ENCODE assay signal across 17 cellular contexts in the genomic region with DNA sequence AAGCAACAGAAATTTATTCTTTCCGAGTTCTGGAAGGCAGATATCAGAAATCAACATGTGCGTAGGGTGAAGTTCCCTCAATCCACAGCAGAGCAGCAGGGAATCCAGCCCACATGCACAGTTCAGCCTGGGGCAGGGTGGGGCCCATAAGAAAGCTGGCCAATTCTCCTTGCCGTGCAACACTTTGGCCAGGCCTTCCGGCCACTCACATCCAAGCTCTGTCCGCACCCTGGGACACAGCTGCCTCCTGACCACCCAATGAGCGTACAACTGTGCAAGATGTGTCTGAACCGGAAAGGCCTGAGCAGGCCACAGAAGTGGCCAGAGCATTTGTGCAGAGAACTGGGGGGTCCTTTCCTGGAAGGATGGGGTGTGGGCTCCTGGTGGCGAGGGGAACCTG.
DNase-seq lines count a peak whose midpoint lies in the region; ATAC-seq and TF ChIP-seq lines count a peak whose summit lies in the region.
"Had no signal": no experiment of that assay in that cellular context is flagged by ENCODE, and none has a peak within 500 bp of the region (broad histone marks: within the 10 kb centered on the region; RNA-seq: fewer than 3 reads in every experiment).

No MANE protein-coding gene starts in this region.

- no peak overlapping the region for H3K9ac ChIP-seq in SK-N-SH

- H3K4me2 ChIP-seq in SK-N-SH: no peak overlapping the region

- ATAC-seq in GM18907 (IDR thresholded peaks at IDR 0.05; ENCODE audit: unreplicated experiment): no peak
- ATAC-seq: activated T-helper 17 cell treated with anti-CD3 and anti-CD28 coated beads, Interleukin-2, amount 50 U/mL, for 72 hours; esophagus mucosa had no signal

- H3K4me3 ChIP-seq in Peyer's patch (no peak overlapping the region), esophagus muscularis mucosa (no peak overlapping the region), lower leg skin (ENCODE audit: low read depth, poor library complexity, severe bottlenecking) (no peak overlapping the region), testis (no peak overlapping the region), SK-N-SH (ENCODE audit: low read depth in 2 of 2, low read length in 1 of 2) (no peak overlapping the region)
- H3K4me3 ChIP-seq: lung, ovary had no signal

- TF ChIP-seq EP300 in esophagus muscularis mucosa (IDR thresholded peaks at IDR 0.05): no peak
- TF ChIP-seq EP300 in SK-N-SH (IDR thresholded peaks at IDR 0.05; ENCODE audit: borderline replicate concordance in 1 of 2, low read depth in 1 of 2, low read length in 1 of 2): no peak

- H3K4me1 ChIP-seq in Peyer's patch (peaks cover 0 to 5% (median 0%) of the 10 kb centered on the region in 4 donors), esophagus muscularis mucosa (peaks cover 40 to 52% (median 46%) of the 10 kb centered on the region in 4 donors), testis (peaks cover 33% of the 10 kb centered on the region), SK-N-SH (ENCODE audit: control insufficient read depth in 1 of 2, insufficient read depth in 2 of 2, low read depth in 1 of 2, low read length in 1 of 2) (peaks cover 0 to 16% of the 10 kb centered on the region in 2 experiments; a peak in 1 of 4 replicates)

- 81% methylated on average over 5 of the region's 8 CpGs for WGBS in esophagus muscularis mucosa
- WGBS in lower leg skin, 2 donors: 58 to 77% methylated on average over 8 of the region's 8 CpGs
- WGBS in testis, 2 donors: 54 to 80% methylated on average over 2 to 8 of the region's 8 CpGs
- 57% methylated on average over 6 of the region's 8 CpGs for WGBS in SK-N-SH (ENCODE audit: low lambda C conversion rate)

- no peaks in the 10 kb centered on the region for H3K27me3 ChIP-seq in Peyer's patch
- no peaks in the 10 kb centered on the region for H3K27me3 ChIP-seq in esophagus muscularis mucosa
- no peaks in the 10 kb centered on the region for H3K27me3 ChIP-seq in testis
- no peaks in the 10 kb centered on the region for H3K27me3 ChIP-seq in SK-N-SH (ENCODE audit: insufficient read depth)
- H3K27me3 ChIP-seq: ovary had no signal

- POLR2A ChIA-PET in SK-N-SH (lab: Yijun Ruan, JAX): interaction anchor here (1.1 to 1.5 kb wide), 2 partner anchors 275 to 276 kb away, joined by 4 to 7 read pairs; partner anchors contain the start of gene GADD45G

- CTCF ChIA-PET in SK-N-SH (lab: Yijun Ruan, JAX): interaction anchor here (0.9 to 1.8 kb wide), 5 partner anchors 9 to 277 kb away, joined by 3 to 10 read pairs (median 3); no protein-coding TSS in a partner anchor

- no peaks in the 10 kb centered on the region for H3K36me3 ChIP-seq in Peyer's patch
- no peaks in the 10 kb centered on the region for H3K36me3 ChIP-seq in esophagus muscularis mucosa
- H3K36me3 ChIP-seq in testis (ENCODE audit: low read depth, missing control alignments): no peaks in the 10 kb centered on the region
- H3K36me3 ChIP-seq in SK-N-SH (replicated peaks in 1 of 2; ENCODE audit: control insufficient read depth in 1 of 2, insufficient read depth in 2 of 2, low read length in 1 of 2): no peaks in the 10 kb centered on the region
- H3K36me3 ChIP-seq: ovary had no signal

- no peaks in the 10 kb centered on the region for H4K20me1 ChIP-seq in SK-N-SH (ENCODE audit: insufficient read depth)

- TF ChIP-seq RAD21 in SK-N-SH (IDR thresholded peaks at IDR 0.05; ENCODE audit: low read length): no peak

- H3F3A ChIP-seq in SK-N-SH (replicated peaks; ENCODE audit: insufficient read depth): no peaks in the 10 kb centered on the region

- H3K79me2 ChIP-seq in SK-N-SH (ENCODE audit: insufficient read depth): no peaks in the 10 kb centered on the region

- H3K9me2 ChIP-seq in SK-N-SH: no peaks in the 10 kb centered on the region

- intact Hi-C loops in esophagus muscularis mucosa (cut with DNase I) (loop anchor here (10.0 kb wide), 2 partner anchors 225 to 275 kb away; partner anchors contain the start of gene GADD45G), lower leg skin (cut with DNase I; ENCODE audit: low total_unique reads) (no loop called here), testis (cut with DNase I; ENCODE audit: low total_unique reads) (no loop called here)

- H3K27ac ChIP-seq in Peyer's patch: peak overlapping the region in 3 of 4 donors; percentile 22 to 59 (median 50)
- peak overlapping the region in 1 of 4 donors; percentile 20 for H3K27ac ChIP-seq in esophagus muscularis mucosa (replicated peaks in 1 of 4)
- no peak overlapping the region for H3K27ac ChIP-seq in testis
- no peak overlapping the region for H3K27ac ChIP-seq in SK-N-SH (ENCODE audit: low read depth in 2 of 2, low read length in 1 of 2)
- H3K27ac ChIP-seq: ovary had no signal

- no peak overlapping the region for H2AFZ ChIP-seq in SK-N-SH (ENCODE audit: low read depth)

- DNase-seq in Peyer's patch (peak; percentile 14 to 49 (median 46)), esophagus muscularis mucosa (ENCODE audit: extremely low spot score) (peak; percentile 93), lower leg skin (ENCODE audit: low spot score in 2 of 2) (peak; percentile 64 to 87), testis (peak; percentile 83), NCI-H1105 treated with DMSO at 0.1 percent for 48 hours (lab: John Stamatoyannopoulos, UW) (no peak), SK-N-SH (no peak)
- DNase-seq: DMS79 treated with DMSO at 0.1 percent for 48 hours; IMR-90; naive B cell; NCI-H1417 treated with DMSO at 0.1 percent for 48 hours; SIG-M5; stimulated activated CD4-positive, alpha-beta T cell treated with anti-CD3 and anti-CD28 coated beads, Interleukin-2, amount 100 ng/mL, for 48 hours had no signal

- TF ChIP-seq POLR2A in Peyer's patch (IDR thresholded peaks at IDR 0.05) (no peak), esophagus muscularis mucosa (IDR thresholded peaks at IDR 0.05; ENCODE audit: low read depth) (no peak), lower leg skin (IDR thresholded peaks at IDR 0.05) (no peak), testis (IDR thresholded peaks at IDR 0.05) (no peak)

- H3K9me3 ChIP-seq in Peyer's patch (no peaks in the 10 kb centered on the region), esophagus muscularis mucosa (no peaks in the 10 kb centered on the region), testis (no peaks in the 10 kb centered on the region), SK-N-SH (no peaks in the 10 kb centered on the region)
- H3K9me3 ChIP-seq: ovary had no signal

- TF ChIP-seq CTCF in Peyer's patch (IDR thresholded peaks at IDR 0.05) (peak in 1 of 6 experiments; percentile 1), esophagus muscularis mucosa (IDR thresholded peaks at IDR 0.05) (no peak), lower leg skin (IDR thresholded peaks at IDR 0.05) (no peak), testis (IDR thresholded peaks at IDR 0.05) (no peak), SK-N-SH (IDR thresholded peaks at IDR 0.05) (no peak)

TF ChIP-seq in SK-N-SH, 30 proteins besides CTCF, POLR2A, EP300 and RAD21:
- TF ChIP-seq NFIC (IDR thresholded peaks at IDR 0.05; ENCODE audit: borderline replicate concordance): no peak
- no peak for TF ChIP-seq EZH2phosphoT487 (IDR thresholded peaks at IDR 0.05; ENCODE audit: borderline replicate concordance, low read depth)
- TF ChIP-seq GABPA (IDR thresholded peaks at IDR 0.05; ENCODE audit: low read depth): no peak
- no peak for TF ChIP-seq USF1 (IDR thresholded peaks at IDR 0.05; ENCODE audit: borderline replicate concordance, low read depth)
- TF ChIP-seq RCOR1 (IDR thresholded peaks at IDR 0.05; ENCODE audit: low read length): no peak
- TF ChIP-seq, protein P1, sequence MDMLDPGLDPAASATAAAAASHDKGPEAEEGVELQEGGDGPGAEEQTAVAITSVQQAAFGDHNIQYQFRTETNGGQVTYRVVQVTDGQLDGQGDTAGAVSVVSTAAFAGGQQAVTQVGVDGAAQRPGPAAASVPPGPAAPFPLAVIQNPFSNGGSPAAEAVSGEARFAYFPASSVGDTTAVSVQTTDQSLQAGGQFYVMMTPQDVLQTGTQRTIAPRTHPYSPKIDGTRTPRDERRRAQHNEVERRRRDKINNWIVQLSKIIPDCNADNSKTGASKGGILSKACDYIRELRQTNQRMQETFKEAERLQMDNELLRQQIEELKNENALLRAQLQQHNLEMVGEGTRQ (IDR thresholded peaks at IDR 0.05; ENCODE audit: borderline replicate concordance, low read depth, low read length): no peak
- no peak for TF ChIP-seq MAX (IDR thresholded peaks at IDR 0.05; ENCODE audit: low read depth)
- TF ChIP-seq CHD2 (IDR thresholded peaks at IDR 0.05; ENCODE audit: low read length, partially characterized antibody): no peak
- TF ChIP-seq RFX5 (IDR thresholded peaks at IDR 0.05; ENCODE audit: low read length): no peak
- TF ChIP-seq GATA2 (CRISPR knock-in tag; IDR thresholded peaks at IDR 0.05): no peak
- no peak for TF ChIP-seq RXRA (IDR thresholded peaks at IDR 0.05; ENCODE audit: borderline replicate concordance, low read depth)
- TF ChIP-seq POLR2AphosphoS5 (IDR thresholded peaks at IDR 0.05; ENCODE audit: low read depth, low read length): no peak
- TF ChIP-seq, protein P2, sequence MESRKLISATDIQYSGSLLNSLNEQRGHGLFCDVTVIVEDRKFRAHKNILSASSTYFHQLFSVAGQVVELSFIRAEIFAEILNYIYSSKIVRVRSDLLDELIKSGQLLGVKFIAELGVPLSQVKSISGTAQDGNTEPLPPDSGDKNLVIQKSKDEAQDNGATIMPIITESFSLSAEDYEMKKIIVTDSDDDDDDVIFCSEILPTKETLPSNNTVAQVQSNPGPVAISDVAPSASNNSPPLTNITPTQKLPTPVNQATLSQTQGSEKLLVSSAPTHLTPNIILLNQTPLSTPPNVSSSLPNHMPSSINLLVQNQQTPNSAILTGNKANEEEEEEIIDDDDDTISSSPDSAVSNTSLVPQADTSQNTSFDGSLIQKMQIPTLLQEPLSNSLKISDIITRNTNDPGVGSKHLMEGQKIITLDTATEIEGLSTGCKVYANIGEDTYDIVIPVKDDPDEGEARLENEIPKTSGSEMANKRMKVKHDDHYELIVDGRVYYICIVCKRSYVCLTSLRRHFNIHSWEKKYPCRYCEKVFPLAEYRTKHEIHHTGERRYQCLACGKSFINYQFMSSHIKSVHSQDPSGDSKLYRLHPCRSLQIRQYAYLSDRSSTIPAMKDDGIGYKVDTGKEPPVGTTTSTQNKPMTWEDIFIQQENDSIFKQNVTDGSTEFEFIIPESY (IDR thresholded peaks at IDR 0.05; ENCODE audit: borderline replicate concordance, low read depth): no peak
TF ChIP-seq in SK-N-SH: peak in this region for 0.

Comparison
In these comparisons a context has a peak if more than half of its experiments do, and no peak if none do; other contexts are left out.
1. DNase-seq: peak in Peyer's patch (3 of 3), esophagus muscularis mucosa (single experiment), lower leg skin (2 of 2) and testis (single experiment); none in NCI-H1105 treated with DMSO at 0.1 percent for 48 hours (single experiment) and SK-N-SH (single experiment).
2. H3K27ac ChIP-seq: peak in Peyer's patch (3 of 4); none in testis (0 of 2) and SK-N-SH (0 of 2).